25 cellular contexts compared by ENCODE assay signal in genomic region chr1:7405844-7406500, GRCh38.
DNase-seq lines count a peak whose midpoint lies in the region; ATAC-seq, FAIRE-seq and TF ChIP-seq lines count a peak whose summit lies in the region.
"Had no signal": no experiment of that assay in that cellular context is flagged by ENCODE, and none has a peak within 500 bp of the region (broad histone marks: within the 10 kb centered on the region; RNA-seq: fewer than 3 reads in every experiment).

No MANE protein-coding gene starts in this region.

- 0 out of 2 replicates have a peak overlapping the region, but pooled peaks have one; percentile 27 for H2BK12ac ChIP-seq in H1 (ENCODE audit: low read depth, low read length)

- H3K14ac ChIP-seq in H1 (ENCODE audit: insufficient read length): no peak overlapping the region

- H3K9me3 Mint-ChIP-seq in stimulated activated naive CD8-positive, alpha-beta T cell treated with anti-CD3 and anti-CD28 coated beads, Interleukin-15, amount 100 ng/mL, for 72 hours: no peaks in the 10 kb centered on the region
- H3K9me3 Mint-ChIP-seq: activated CD4-positive, alpha-beta T cell treated with anti-CD3 and anti-CD28 coated beads, Interleukin-2, amount 10 ng/mL, durations not matched to agents 7 days and 5 days; natural killer cell treated with Interleukin-12 subunit alpha and Interleukin-12 subunit beta and Interleukin-15 and Interleukin-18, amount 100 ng/mL, for 72 hours had no signal

- H3K18ac ChIP-seq in H1 (ENCODE audit: extremely low read depth, low read length): no peak overlapping the region

- H2AFZ ChIP-seq in H1 (ENCODE audit: low read length): no peak overlapping the region

- H3K27ac ChIP-seq in H1 (ENCODE audit: low read depth, low read length) (no peak overlapping the region), prostate gland (no peak overlapping the region), thyroid gland (no peak overlapping the region)
- H3K27ac ChIP-seq: body of pancreas, HL-60, Peyer's patch, VCaP had no signal

- no peak for TF ChIP-seq CTCF in H1 (IDR thresholded peaks at IDR 0.05; ENCODE audit: control extremely low read depth in 1 of 3, insufficient read depth in 1 of 3, low read depth in 1 of 3, low read length in 3 of 3)
- no peak for TF ChIP-seq CTCF in prostate gland (IDR thresholded peaks at IDR 0.05)
- TF ChIP-seq CTCF in thyroid gland (IDR thresholded peaks at IDR 0.05): no peak

- no peak overlapping the region for H3K4ac ChIP-seq in H1 (replicated peaks; ENCODE audit: insufficient read length, low read depth, low read length)

- H3K27me3 Mint-ChIP-seq in stimulated activated naive CD8-positive, alpha-beta T cell treated with anti-CD3 and anti-CD28 coated beads, Interleukin-15, amount 100 ng/mL, for 72 hours: peaks cover 27% of the 10 kb centered on the region
- H3K27me3 Mint-ChIP-seq: activated CD4-positive, alpha-beta T cell treated with anti-CD3 and anti-CD28 coated beads, Interleukin-2, amount 10 ng/mL, durations not matched to agents 7 days and 5 days had no signal

- no peak overlapping the region for H2BK15ac ChIP-seq in H1 (ENCODE audit: low read length)

- no peak overlapping the region for H3K4me3 ChIP-seq in H1 (ENCODE audit: extremely low read depth in 1 of 4, insufficient read depth in 2 of 4, low read depth in 3 of 4, low read length in 4 of 4)
- no peak overlapping the region for H3K4me3 ChIP-seq in prostate gland
- H3K4me3 ChIP-seq in thyroid gland (replicated peaks in 1 of 3): no peak overlapping the region
- H3K4me3 ChIP-seq: body of pancreas, Peyer's patch had no signal

- FAIRE-seq in H1 (lab: Jason Lieb, UNC): no peak
- FAIRE-seq: GM12892 had no signal

- no peak overlapping the region for H3K4me2 ChIP-seq in H1 (ENCODE audit: insufficient read depth in 1 of 2, low read depth in 2 of 2, low read length in 2 of 2)

- peak overlapping the region; percentile 3; the same call in 1 of the 2 replicates for H2AK5ac ChIP-seq in H1 (ENCODE audit: low read depth, low read length)

- peaks cover 2 to 10% (median 8%) of the 10 kb centered on the region in 4 experiments; a peak in 6 of 7 replicates for H3K4me1 ChIP-seq in H1 (replicated peaks in 1 of 4; ENCODE audit: control insufficient read depth in 3 of 4, insufficient read depth in 4 of 4, low read length in 3 of 4)
- H3K4me1 ChIP-seq in prostate gland (replicated peaks): no peaks in the 10 kb centered on the region
- H3K4me1 ChIP-seq in thyroid gland: no peaks in the 10 kb centered on the region
- H3K4me1 ChIP-seq: body of pancreas, Peyer's patch had no signal

- TF ChIP-seq POLR2A in H1 (IDR thresholded peaks at IDR 0.05; ENCODE audit: control extremely low read depth in 1 of 2, low read depth in 2 of 2, low read length in 2 of 2): no peak
- no peak for TF ChIP-seq POLR2A in prostate gland (IDR thresholded peaks at IDR 0.05)
- TF ChIP-seq POLR2A in thyroid gland (IDR thresholded peaks at IDR 0.05): no peak

- H3K9me3 ChIP-seq in H1 (ENCODE audit: insufficient read depth in 2 of 2, low read depth in 1 of 2, low read length in 1 of 2): no peaks in the 10 kb centered on the region
- H3K9me3 ChIP-seq in prostate gland: no peaks in the 10 kb centered on the region
- H3K9me3 ChIP-seq in thyroid gland: no peaks in the 10 kb centered on the region
- H3K9me3 ChIP-seq: body of pancreas, Peyer's patch had no signal

- H3K56ac ChIP-seq in H1 (replicated peaks; ENCODE audit: insufficient read length, low read depth, low read length): no peak overlapping the region

- H2BK20ac ChIP-seq in H1 (ENCODE audit: low read length): no peak overlapping the region

- no peak overlapping the region for H3K23ac ChIP-seq in H1 (ENCODE audit: insufficient read length)

- peak overlapping the region; percentile 35 to 72 for H3K27ac Mint-ChIP-seq in stimulated activated naive CD8-positive, alpha-beta T cell treated with anti-CD3 and anti-CD28 coated beads, Interleukin-15, amount 100 ng/mL, for 72 hours
- H3K27ac Mint-ChIP-seq: activated CD4-positive, alpha-beta T cell treated with anti-CD3 and anti-CD28 coated beads, Interleukin-2, amount 10 ng/mL, durations not matched to agents 7 days and 5 days; immature natural killer cell; natural killer cell treated with Interleukin-12 subunit alpha and Interleukin-12 subunit beta and Interleukin-15 and Interleukin-18, amount 100 ng/mL, for 72 hours had no signal

- H2BK5ac ChIP-seq in H1 (ENCODE audit: low read depth, low read length): 0 out of 2 replicates have a peak overlapping the region, but pooled peaks have one; percentile 54

- H4K8ac ChIP-seq in H1 (ENCODE audit: extremely low read depth, insufficient read depth, low read length): 0 out of 2 replicates have a peak overlapping the region, but pooled peaks have one; percentile 58

- peak overlapping the region; percentile 26 for H4K91ac ChIP-seq in H1 (replicated peaks; ENCODE audit: insufficient read length, low read length)

- POLR2A ChIA-PET in H1 (lab: Charles Lee; ENCODE audit: partially characterized antibody): no interaction called here

- H3K36me3 ChIP-seq in H1 (ENCODE audit: control insufficient read depth in 2 of 4, insufficient read depth in 4 of 4, low read length in 3 of 4) (no peaks in the 10 kb centered on the region), prostate gland (no peaks in the 10 kb centered on the region), thyroid gland (no peaks in the 10 kb centered on the region)
- H3K36me3 ChIP-seq: Peyer's patch had no signal

- no peak for TF ChIP-seq EP300 in H1 (IDR thresholded peaks at IDR 0.05; ENCODE audit: borderline replicate concordance in 1 of 2, low read depth in 2 of 2, low read length in 2 of 2)

- CTCF ChIA-PET in H1 (lab: Charles Lee; ENCODE audit: partially characterized antibody): no interaction called here

- DNase-seq in stimulated activated naive CD8-positive, alpha-beta T cell treated with anti-CD3 and anti-CD28 coated beads, Interleukin-15, amount 100 ng/mL, for 72 hours: no peak
- DNase-seq in stimulated activated naive CD8-positive, alpha-beta T cell treated with anti-CD3 and anti-CD28 coated beads, Interleukin-15, Interleukin-2, amounts not matched to agents 100 U/mL and 50 U/mL, for 24 hours: no peak
- DNase-seq in H1 (ENCODE audit: low read depth in 1 of 2, low spot score in 2 of 2): peak in 1 of 2 experiments; percentile 29
- DNase-seq in prostate gland (ENCODE audit: low spot score): peak; percentile 1
- DNase-seq in thyroid gland: no peak
- DNase-seq in cerebellum (ENCODE audit: low spot score): no peak
- DNase-seq: activated CD4-positive, alpha-beta T cell treated with anti-CD3 and anti-CD28 coated beads, Interleukin-2, amount 10 ng/mL, durations not matched to agents 7 days and 5 days; activated T-cell treated with anti-CD3 and anti-CD28 coated beads for 4 hours; body of pancreas; C1 segment of cervical spinal cord; DND-41; effector memory CD4-positive, alpha-beta T cell; foreskin melanocyte; immature natural killer cell; left ventricle myocardium superior; midbrain; NCI-H524; NK-92 treated with Interleukin-12 subunit alpha and Interleukin-12 subunit beta, amount 100 ng/mL, for 24 hours had no signal

- H3K79me2 ChIP-seq in H1 (ENCODE audit: control insufficient read depth in 1 of 2, insufficient read depth in 2 of 2, low read length in 2 of 2): no peaks in the 10 kb centered on the region

- H3K4me3 Mint-ChIP-seq in stimulated activated naive CD8-positive, alpha-beta T cell treated with anti-CD3 and anti-CD28 coated beads, Interleukin-15, amount 100 ng/mL, for 72 hours: no peak overlapping the region
- H3K4me3 Mint-ChIP-seq: activated CD4-positive, alpha-beta T cell treated with anti-CD3 and anti-CD28 coated beads, Interleukin-2, amount 10 ng/mL, durations not matched to agents 7 days and 5 days; immature natural killer cell; natural killer cell treated with Interleukin-12 subunit alpha and Interleukin-12 subunit beta and Interleukin-15 and Interleukin-18, amount 100 ng/mL, for 72 hours had no signal

- H4K20me1 ChIP-seq in H1 (replicated peaks in 1 of 2; ENCODE audit: control insufficient read depth in 1 of 2, insufficient read depth in 2 of 2, low read length in 2 of 2): no peaks in the 10 kb centered on the region

- H4K5ac ChIP-seq in H1 (ENCODE audit: insufficient read length, low read depth, low read length): no peak overlapping the region

- no peak overlapping the region for H2BK120ac ChIP-seq in H1 (replicated peaks; ENCODE audit: low read depth, low read length)

- no peaks in the 10 kb centered on the region for H3K27me3 ChIP-seq in H1 (replicated peaks in 1 of 4; ENCODE audit: control insufficient read depth in 3 of 4, extremely low read depth in 1 of 4, insufficient read depth in 3 of 4, low read length in 3 of 4)
- no peaks in the 10 kb centered on the region for H3K27me3 ChIP-seq in prostate gland (replicated peaks; ENCODE audit: insufficient read depth)
- H3K27me3 ChIP-seq in thyroid gland: no peaks in the 10 kb centered on the region
- H3K27me3 ChIP-seq: body of pancreas, Peyer's patch had no signal

- H3K79me1 ChIP-seq in H1 (ENCODE audit: low read depth, low read length): no peaks in the 10 kb centered on the region

- 89% methylated on average over 9 of the region's 9 CpGs; no CpG with 5 or more reads in 1 of the 2 experiments for WGBS in H1 (ENCODE audit: extremely low coverage in 1 of 2, insufficient coverage in 1 of 2, insufficient read length in 1 of 2, insufficient replicate concordance in 2 of 2, low coverage in 1 of 2, low lambda C conversion rate in 2 of 2, missing lambda C conversion rate in 1 of 2), 2 experiments
- WGBS in prostate gland: 91% methylated on average over 9 of the region's 9 CpGs
- 93 to 96% methylated on average over 9 of the region's 9 CpGs for WGBS in thyroid gland, 2 donors

- TF ChIP-seq RAD21 in H1 (IDR thresholded peaks at IDR 0.05 in 1 of 2, conservative IDR thresholded peaks at IDR 0.05 in 1 of 2; ENCODE audit: low read depth in 2 of 2, low read length in 2 of 2): no peak

- H3K9ac ChIP-seq in H1 (replicated peaks in 1 of 4; ENCODE audit: extremely low read depth in 1 of 4, low read depth in 3 of 4, low read length in 3 of 4): no peak overlapping the region

- intact Hi-C loops in prostate gland (cut with DNase I) (no loop called here), thyroid gland (cut with DNase I) (no loop called here)

- ATAC-seq in stimulated activated naive CD8-positive, alpha-beta T cell treated with anti-CD3 and anti-CD28 coated beads, Interleukin-15, amount 100 ng/mL, for 72 hours: no peak
- no peak for ATAC-seq in stimulated activated naive CD8-positive, alpha-beta T cell treated with anti-CD3 and anti-CD28 coated beads, Interleukin-15, Interleukin-2, amounts not matched to agents 100 U/mL and 50 U/mL, for 24 hours
- ATAC-seq in GM18502 (IDR thresholded peaks at IDR 0.05; ENCODE audit: poor library complexity, unreplicated experiment): no peak
- ATAC-seq: body of pancreas; esophagus mucosa; left ventricle myocardium superior; natural killer cell treated with Interleukin-12 subunit alpha and Interleukin-12 subunit beta and Interleukin-15 and Interleukin-18, amount 100 ng/mL, for 72 hours had no signal

- H3K23me2 ChIP-seq in H1 (ENCODE audit: low read depth, low read length): no peaks in the 10 kb centered on the region

- no peaks in the 10 kb centered on the region for H3K4me1 Mint-ChIP-seq in stimulated activated naive CD8-positive, alpha-beta T cell treated with anti-CD3 and anti-CD28 coated beads, Interleukin-15, amount 100 ng/mL, for 72 hours
- H3K4me1 Mint-ChIP-seq: activated CD4-positive, alpha-beta T cell treated with anti-CD3 and anti-CD28 coated beads, Interleukin-2, amount 10 ng/mL, durations not matched to agents 7 days and 5 days; immature natural killer cell had no signal
